Comparison of ENCODE assay signal across 11 cellular contexts in genomic region chr14:80356413-80356812, GRCh38.
A peak's percentile ranks its signal among the peaks of the same experiment; 100 is the strongest.
DNase-seq lines count a peak whose midpoint lies in the region; ATAC-seq and TF ChIP-seq lines count a peak whose summit lies in the region.
"Had no signal": no experiment of that assay in that cellular context is flagged by ENCODE, and none has a peak within 500 bp of the region (broad histone marks: within the 10 kb centered on the region; RNA-seq: fewer than 3 reads in every experiment).

No MANE protein-coding gene starts in this region.

- H2BK5ac ChIP-seq in IMR-90 (ENCODE audit: low read depth, low read length, poor library complexity, severe bottlenecking), result no peak overlapping the region

- no peak overlapping the region for H4K91ac ChIP-seq in IMR-90 (ENCODE audit: insufficient read depth, low read depth, low read length)

- no peak overlapping the region for H2AK5ac ChIP-seq in IMR-90 (ENCODE audit: low read depth, low read length)

- peak; percentile 56 for TF ChIP-seq RAD21 in IMR-90 (IDR thresholded peaks at IDR 0.05; ENCODE audit: low read length)

- H3K56ac ChIP-seq in IMR-90 (ENCODE audit: extremely low read depth, insufficient read depth, low read length), result no peak overlapping the region

- no peaks in the 10 kb centered on the region for H4K20me1 ChIP-seq in IMR-90 (ENCODE audit: insufficient read depth, low read length)

- peak; percentile 40 for ATAC-seq in IMR-90 (ENCODE audit: low read depth)
- ATAC-seq in SK-N-SH treated with all-trans-retinoic acid at 6 μM for 48 hours, result peak; percentile 89
- no peak for ATAC-seq in GM19351 (IDR thresholded peaks at IDR 0.05; ENCODE audit: unreplicated experiment)
- ATAC-seq in GM18520 (IDR thresholded peaks at IDR 0.05; ENCODE audit: unreplicated experiment), result no peak
- ATAC-seq in HG03196 (IDR thresholded peaks at IDR 0.05; ENCODE audit: unreplicated experiment), result no peak
- ATAC-seq: activated CD4-positive, CD25-positive, alpha-beta regulatory T cell treated with anti-CD3 and anti-CD28 coated beads, Interleukin-2, amount 50 U/mL, for 24 hours had no signal

- H3K36me3 ChIP-seq in IMR-90 (ENCODE audit: control insufficient read depth, insufficient read depth, low read length), result no peaks in the 10 kb centered on the region

- intact Hi-C loops in IMR-90 (cut with micrococcal nuclease), result no loop called here

- no peaks in the 10 kb centered on the region for H3K79me1 ChIP-seq in IMR-90 (ENCODE audit: low read depth in 1 of 2, low read length in 2 of 2)

- H2AFZ ChIP-seq in IMR-90 (replicated peaks; ENCODE audit: low read length, poor library complexity), result no peak overlapping the region

- TF ChIP-seq POLR2A in IMR-90 (IDR thresholded peaks at IDR 0.05; ENCODE audit: low read depth, low read length), result no peak

- H4K8ac ChIP-seq in IMR-90 (ENCODE audit: low read depth in 2 of 2, low read length in 2 of 2), result no peak overlapping the region

- H3K4me3 ChIP-seq in IMR-90 (ENCODE audit: insufficient read depth, low read depth, low read length), result no peak overlapping the region
- H3K4me3 ChIP-seq: lung had no signal

- no peak overlapping the region for H3K27ac ChIP-seq in IMR-90 (ENCODE audit: insufficient read depth, low read length)

- H3K18ac ChIP-seq in IMR-90 (ENCODE audit: low read depth, low read length), result no peak overlapping the region

- no peak overlapping the region for H4K5ac ChIP-seq in IMR-90 (ENCODE audit: low read depth, low read length)

- no peaks in the 10 kb centered on the region for H3K27me3 ChIP-seq in IMR-90 (ENCODE audit: control insufficient read depth, insufficient read depth, low read length)

- peak; percentile 7 for DNase-seq in COLO829 (ENCODE audit: low spot score)
- DNase-seq in IMR-90, result peak; percentile 40
- DNase-seq in hepatic stellate cell (ENCODE audit: low spot score), result peak; percentile 1
- no peak for DNase-seq in effector CD4-positive, alpha-beta T cell
- DNase-seq: NCI-H1436 had no signal

- WGBS in IMR-90 (ENCODE audit: extremely low coverage in 2 of 2, insufficient read length in 1 of 2), 2 experiments, result no CpG with 5 or more reads among the region's 2 CpGs

- POLR2A ChIA-PET in IMR-90 (lab: Charles Lee; ENCODE audit: unreplicated experiment), result no interaction called here

- in situ Hi-C loops in IMR-90 (cut with MboI; ENCODE audit: low sequenced_read_pairs), result no loop called here

- H2BK15ac ChIP-seq in IMR-90 (ENCODE audit: low read depth, low read length), result no peak overlapping the region

- dilution Hi-C loops in IMR-90 (cut with HindIII; ENCODE audit: low sequenced_read_pairs, unreplicated experiment), result no loop called here

- H2BK20ac ChIP-seq in IMR-90 (ENCODE audit: low read depth, low read length), result no peak overlapping the region

- no peaks in the 10 kb centered on the region for H3K4me1 ChIP-seq in IMR-90 (ENCODE audit: control insufficient read depth, insufficient read depth, low read length)

- no peak overlapping the region for H3K14ac ChIP-seq in IMR-90 (replicated peaks; ENCODE audit: low read depth, low read length)

- H3K9me1 ChIP-seq in IMR-90 (ENCODE audit: insufficient read depth, low read length), result no peaks in the 10 kb centered on the region

- no TSS peak for BruUV-seq in IMR-90 (replicated peaks; lab: Mats Ljungman, UMichigan)

- peak; percentile 50 for TF ChIP-seq CTCF in IMR-90 (conservative IDR thresholded peaks at IDR 0.05; ENCODE audit: low read depth, low read length)

- H3K9ac ChIP-seq in IMR-90 (ENCODE audit: low read depth, low read length), result no peak overlapping the region

- no peak overlapping the region for H3K23ac ChIP-seq in IMR-90 (ENCODE audit: low read depth, low read length)

- H3K9me3 ChIP-seq in IMR-90 (ENCODE audit: control insufficient read depth, insufficient read depth, low read length), result no peaks in the 10 kb centered on the region

- no peak overlapping the region for H2BK120ac ChIP-seq in IMR-90 (ENCODE audit: low read depth, low read length)

- CTCF ChIA-PET in IMR-90 (lab: Yijun Ruan, JAX), result interaction anchor here (0.5 to 1.3 kb wide), 7 partner anchors 9 to 300 kb away, joined by 3 to 11 read pairs (median 3); no protein-coding TSS in a partner anchor

- no peak overlapping the region for H3K4ac ChIP-seq in IMR-90 (ENCODE audit: low read depth, low read length)

- no peak overlapping the region for H3K4me2 ChIP-seq in IMR-90 (ENCODE audit: low read depth, low read length)

- no peak overlapping the region for H2AK9ac ChIP-seq in IMR-90 (replicated peaks; ENCODE audit: low read depth, low read length, poor library complexity)

TF ChIP-seq in IMR-90, 13 proteins besides CTCF, POLR2A, EP300 and RAD21:
- TF ChIP-seq RCOR1 (IDR thresholded peaks at IDR 0.05; ENCODE audit: insufficient replicate concordance, low read length) (no peak), SMC3 (IDR thresholded peaks at IDR 0.05; ENCODE audit: low read depth, low read length) (peak; percentile 36; the same call in 1 of the 2 replicates), CEBPB (IDR thresholded peaks at IDR 0.05; ENCODE audit: low read depth, low read length) (no peak)
TF ChIP-seq in IMR-90: peak in this region for 1.

TF ChIP-seq in SK-N-SH treated with all-trans-retinoic acid at 6 μM for 48 hours, 23 proteins besides CTCF, POLR2A, EP300 and RAD21:
- no peak for TF ChIP-seq OSR1 (CRISPR knock-in tag; IDR thresholded peaks at IDR 0.05)
- no peak for TF ChIP-seq CREB5 (CRISPR knock-in tag; IDR thresholded peaks at IDR 0.05; ENCODE audit: low read depth)
- TF ChIP-seq RARB (CRISPR knock-in tag; IDR thresholded peaks at IDR 0.05), result no peak
- TF ChIP-seq ZC3H10 (CRISPR knock-in tag; IDR thresholded peaks at IDR 0.05), result no peak
- TF ChIP-seq GLIS3 (CRISPR knock-in tag; IDR thresholded peaks at IDR 0.05), result no peak
- TF ChIP-seq CSDC2 (CRISPR knock-in tag; IDR thresholded peaks at IDR 0.05), result no peak

Comparison
In these comparisons a context has a peak if more than half of its experiments do, and no peak if none do; other contexts are left out.
1. ATAC-seq: peak in IMR-90 (single experiment) and SK-N-SH treated with all-trans-retinoic acid at 6 μM for 48 hours (single experiment); none in GM19351 (single experiment), GM18520 (single experiment) and HG03196 (single experiment).